8 cellular contexts compared by ENCODE assay signal in the genomic region with DNA sequence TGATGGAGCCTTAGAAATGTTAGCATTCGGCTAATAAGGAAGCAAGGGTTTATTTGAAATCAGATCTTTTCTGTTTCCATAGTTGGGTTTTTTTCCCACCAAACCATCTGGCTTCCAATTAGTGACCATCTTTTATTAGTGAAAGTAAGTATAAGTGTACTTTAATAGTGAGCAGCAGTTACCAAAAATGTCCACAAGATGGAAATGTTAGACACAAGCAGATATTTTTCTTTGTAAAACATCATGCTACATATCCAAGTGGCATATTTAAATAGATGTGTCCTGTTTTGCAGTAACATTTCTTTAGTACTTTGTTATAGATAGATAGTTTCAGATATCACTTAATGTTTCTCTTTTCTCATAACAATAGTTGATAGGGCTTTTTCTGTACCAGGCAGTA. TPM values are rescaled to one million over a fixed set of nuclear protein-coding genes. Genes with fewer than 3 reads are reported as not detected.
DNase-seq lines count a peak whose midpoint lies in the region; ATAC-seq and TF ChIP-seq lines count a peak whose summit lies in the region.

No MANE protein-coding gene starts in this region.

- intact Hi-C loops in right lobe of liver (cut with DNase I): no loop called here

- H3K4me3 ChIP-seq in LNCaP clone FGC (ENCODE audit: low read depth, low read length) (no peak overlapping the region), astrocyte of the spinal cord (ENCODE audit: low read depth, low read length) (no peak overlapping the region), right lobe of liver (no peak overlapping the region)

- no peaks in the 10 kb centered on the region for H3K4me1 ChIP-seq in right lobe of liver

- no peak for TF ChIP-seq POLR2A in right lobe of liver (IDR thresholded peaks at IDR 0.05)

- no peak overlapping the region for H3K27ac ChIP-seq in right lobe of liver

- peak; percentile 55 for DNase-seq in G401 (ENCODE audit: low spot score)
- peak; percentile 37 for DNase-seq in LNCaP clone FGC (ENCODE audit: low read depth)
- DNase-seq in astrocyte of the spinal cord (ENCODE audit: low read depth, low spot score): peak; percentile 76
- DNase-seq in right lobe of liver: no peak
- DNase-seq in stimulated activated naive CD8-positive, alpha-beta T cell treated with anti-CD3 and anti-CD28 coated beads, Interleukin-15, Interleukin-2, amounts not matched to agents 100 U/mL and 50 U/mL, for 24 hours: no peak
- no peak for DNase-seq in NCI-H2107 (lab: John Stamatoyannopoulos, UW)
- DNase-seq in KG1 (lab: John Stamatoyannopoulos, UW): no peak

- in situ Hi-C loops in G401 (cut with HindIII; ENCODE audit: low sequenced_read_pairs): no loop called here
- in situ Hi-C loops in astrocyte of the spinal cord (cut with HindIII; ENCODE audit: low sequenced_read_pairs): loop anchor here (25.0 kb wide), 1 partner anchor 199 kb away; the partner anchor contains the start of gene CCT2

- no peaks in the 10 kb centered on the region for H3K36me3 ChIP-seq in right lobe of liver

- ATAC-seq in right lobe of liver: peak; percentile 61 to 78 (median 64)
- ATAC-seq in stimulated activated naive CD8-positive, alpha-beta T cell treated with anti-CD3 and anti-CD28 coated beads, Interleukin-15, Interleukin-2, amounts not matched to agents 100 U/mL and 50 U/mL, for 24 hours: no peak
- no peak for ATAC-seq in GM21529 (IDR thresholded peaks at IDR 0.05; ENCODE audit: unreplicated experiment)

- WGBS in right lobe of liver (ENCODE audit: insufficient coverage, low coverage, low lambda C conversion rate, missing lambda C conversion rate): 64% methylated on average over 1 of the region's 1 CpG

- no peaks in the 10 kb centered on the region for H3K27me3 ChIP-seq in right lobe of liver

- peak; percentile 60 for TF ChIP-seq CTCF in LNCaP clone FGC (IDR thresholded peaks at IDR 0.05; ENCODE audit: control insufficient read depth, extremely low read depth, insufficient read depth)
- peak; percentile 67 for TF ChIP-seq CTCF in astrocyte of the spinal cord (IDR thresholded peaks at IDR 0.05; ENCODE audit: low read depth, low read length)
- peak; percentile 55 to 66 (median 61) for TF ChIP-seq CTCF in right lobe of liver (IDR thresholded peaks at IDR 0.05)

- no peaks in the 10 kb centered on the region for H3K9me3 ChIP-seq in right lobe of liver

RNA-seq across cellular contexts. Expression of gene YEATS4, which starts 28.8 kb away (rescaled TPM):
- total RNA-seq in G401 (2014; rRNA removed; shearing (Covaris generic)): 37.8 and 60.3 TPM in 2 replicates
- 10 to 100 TPM in 2 of 6 experiments, 1 to 10 TPM in 4; 2.9 to 17.3 (median 5.8) TPM for total RNA-seq in right lobe of liver

RNA-seq across cellular contexts. Expression of gene LYZ, which starts 40.2 kb away (rescaled TPM):
- not detected in 2 replicates for total RNA-seq in G401 (2014; rRNA removed; shearing (Covaris generic))
- 10 to 100 TPM in 5 of 6 experiments, 1 to 10 TPM in 1; 3.5 to 69.9 (median 18.8) TPM for total RNA-seq in right lobe of liver

Comparison
In these comparisons a context has a peak if more than half of its experiments do, and no peak if none do; other contexts are left out.
1. DNase-seq: peak in G401 (single experiment), LNCaP clone FGC (single experiment) and astrocyte of the spinal cord (single experiment); none in right lobe of liver (0 of 3), stimulated activated naive CD8-positive, alpha-beta T cell treated with anti-CD3 and anti-CD28 coated beads, Interleukin-15, Interleukin-2, amounts not matched to agents 100 U/mL and 50 U/mL, for 24 hours (single experiment), NCI-H2107 (single experiment) and KG1 (single experiment).
2. ATAC-seq: peak in right lobe of liver (4 of 4); none in stimulated activated naive CD8-positive, alpha-beta T cell treated with anti-CD3 and anti-CD28 coated beads, Interleukin-15, Interleukin-2, amounts not matched to agents 100 U/mL and 50 U/mL, for 24 hours (single experiment) and GM21529 (single experiment).
3. Peak in every context shown above with its lines, with median percentiles within 50 percentile points of each other: CTCF ChIP-seq.